10 cellular contexts compared by ENCODE assay signal in the genomic region with DNA sequence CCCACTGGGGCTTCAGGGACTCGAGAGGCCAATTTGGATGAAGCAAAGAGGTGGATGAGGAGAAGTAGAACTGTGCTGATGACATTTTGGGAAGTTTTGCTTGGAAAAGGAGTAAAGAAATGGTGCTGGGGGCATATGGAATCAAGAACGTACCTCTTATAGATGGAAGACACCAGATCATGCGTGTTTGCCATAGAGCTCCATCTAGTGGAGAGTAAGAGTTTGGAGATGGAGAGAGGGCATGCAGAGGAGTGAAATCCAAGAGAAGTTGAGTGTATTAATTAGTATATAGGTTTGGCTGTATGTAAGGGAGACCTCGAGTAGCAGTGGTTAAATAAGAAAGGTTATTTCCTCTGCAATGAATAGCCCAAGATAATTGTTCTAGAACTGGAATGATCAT. TPM values are rescaled to one million over a fixed set of nuclear protein-coding genes. Genes with fewer than 3 reads are reported as not detected.
DNase-seq lines count a peak whose midpoint lies in the region; ATAC-seq and TF ChIP-seq lines count a peak whose summit lies in the region.
"Had no signal": no experiment of that assay in that cellular context is flagged by ENCODE, and none has a peak within 500 bp of the region (broad histone marks: within the 10 kb centered on the region; RNA-seq: fewer than 3 reads in every experiment).

No MANE protein-coding gene starts in this region.

- H3K79me2 ChIP-seq in DOHH2 (ENCODE audit: control insufficient read depth, low read length) (no peaks in the 10 kb centered on the region), mesendoderm (ENCODE audit: control insufficient read depth, insufficient read depth, low read length) (no peaks in the 10 kb centered on the region)

- H3K4me2 ChIP-seq in DOHH2 (ENCODE audit: low read length) (no peak overlapping the region), mesendoderm (ENCODE audit: low read length) (no peak overlapping the region)

- no peaks in the 10 kb centered on the region for H3K9me3 ChIP-seq in DOHH2 (ENCODE audit: control insufficient read depth, insufficient read depth, low read length)
- H3K9me3 ChIP-seq: adrenal gland had no signal

- no peak overlapping the region for H3K27ac ChIP-seq in DOHH2 (ENCODE audit: low read depth, low read length)
- H3K27ac ChIP-seq in mesendoderm (ENCODE audit: low read depth, low read length), result no peak overlapping the region
- H3K27ac ChIP-seq: adrenal gland had no signal

- H4K5ac ChIP-seq in mesendoderm (ENCODE audit: low read length), result no peak overlapping the region

- no CpG with 5 or more reads among the region's 4 CpGs for WGBS in mesendoderm (ENCODE audit: extremely low coverage, insufficient coverage, low lambda C conversion rate)

- no peak overlapping the region for H3K4ac ChIP-seq in mesendoderm (ENCODE audit: low read depth, low read length)

- no peak overlapping the region for H4K8ac ChIP-seq in mesendoderm (ENCODE audit: low read depth, low read length)

- H2AK5ac ChIP-seq in mesendoderm (ENCODE audit: low read length), result no peak overlapping the region

- DNase-seq in LoVo (ENCODE audit: low spot score) (peak; percentile 14), dermis blood vessel endothelial cell (peak; percentile 1), mesendoderm (peak; percentile 56), GOT3 (lab: John Stamatoyannopoulos, UW) (no peak), AG20443 (ENCODE audit: low spot score) (no peak)
- DNase-seq: adrenal gland, NCI-H1417 treated with DMSO at 0.1 percent for 48 hours had no signal

- H3K36me3 ChIP-seq in DOHH2 (ENCODE audit: control insufficient read depth, low read length) (no peaks in the 10 kb centered on the region), mesendoderm (ENCODE audit: control insufficient read depth, insufficient read depth, low read length) (no peaks in the 10 kb centered on the region)
- H3K36me3 ChIP-seq: adrenal gland had no signal

- no peak overlapping the region for H2BK5ac ChIP-seq in mesendoderm (ENCODE audit: low read length)

- H3K23ac ChIP-seq in mesendoderm (ENCODE audit: low read length), result no peak overlapping the region

- H3K56ac ChIP-seq in mesendoderm (ENCODE audit: low read length), result no peak overlapping the region

- H3K4me1 ChIP-seq in DOHH2 (ENCODE audit: control insufficient read depth, low read length) (no peaks in the 10 kb centered on the region), mesendoderm (ENCODE audit: control insufficient read depth, low read depth, low read length) (no peaks in the 10 kb centered on the region)
- H3K4me1 ChIP-seq: adrenal gland had no signal

- H2BK15ac ChIP-seq in mesendoderm (replicated peaks; ENCODE audit: low read depth), result no peak overlapping the region

- no peaks in the 10 kb centered on the region for H3K79me1 ChIP-seq in mesendoderm (ENCODE audit: low read length)

- H3K9ac ChIP-seq in mesendoderm (ENCODE audit: low read length), result no peak overlapping the region

- no peaks in the 10 kb centered on the region for H3K9me2 ChIP-seq in DOHH2 (replicated peaks; ENCODE audit: control insufficient read depth, low read length)

- H2BK120ac ChIP-seq in mesendoderm (ENCODE audit: low read depth, low read length), result no peak overlapping the region

- H3F3A ChIP-seq in DOHH2 (ENCODE audit: control insufficient read depth, insufficient read depth), result no peaks in the 10 kb centered on the region

- ATAC-seq in HG02852 (IDR thresholded peaks at IDR 0.05; ENCODE audit: unreplicated experiment), result no peak
- ATAC-seq in HG02642 (IDR thresholded peaks at IDR 0.05; ENCODE audit: poor library complexity, unreplicated experiment), result no peak

- H3K27me3 ChIP-seq in DOHH2 (ENCODE audit: control insufficient read depth, low read length) (no peaks in the 10 kb centered on the region), mesendoderm (ENCODE audit: insufficient read depth, low read length, poor library complexity) (no peaks in the 10 kb centered on the region)
- H3K27me3 ChIP-seq: adrenal gland had no signal

- TF ChIP-seq CTCF in DOHH2 (IDR thresholded peaks at IDR 0.05; ENCODE audit: low read depth, low read length, poor library complexity, severe bottlenecking), result peak; percentile 28

- H3K4me3 ChIP-seq in DOHH2 (ENCODE audit: low read length) (no peak overlapping the region), mesendoderm (ENCODE audit: low read length) (no peak overlapping the region)
- H3K4me3 ChIP-seq: adrenal gland had no signal

- no peaks in the 10 kb centered on the region for H4K20me1 ChIP-seq in DOHH2 (ENCODE audit: control insufficient read depth, insufficient read depth, low read depth, low read length)

- no peak overlapping the region for H3K18ac ChIP-seq in mesendoderm (ENCODE audit: low read length)

RNA-seq across cellular contexts. Expression of gene SHISA6, which starts 56.0 kb away (rescaled TPM):
- not detected in 2 replicates for total RNA-seq in dermis blood vessel endothelial cell
- 1.2 TPM for polyA plus RNA-seq in mesendoderm (2013, experiment 1 of 2)
- 1.2 TPM for polyA plus RNA-seq in mesendoderm (2013, experiment 2 of 2)

Comparison
In these comparisons a context has a peak if more than half of its experiments do, and no peak if none do; other contexts are left out.
1. DNase-seq: peak in LoVo (single experiment), dermis blood vessel endothelial cell (single experiment) and mesendoderm (single experiment); none in GOT3 (single experiment) and AG20443 (single experiment).